In the genomic region with DNA sequence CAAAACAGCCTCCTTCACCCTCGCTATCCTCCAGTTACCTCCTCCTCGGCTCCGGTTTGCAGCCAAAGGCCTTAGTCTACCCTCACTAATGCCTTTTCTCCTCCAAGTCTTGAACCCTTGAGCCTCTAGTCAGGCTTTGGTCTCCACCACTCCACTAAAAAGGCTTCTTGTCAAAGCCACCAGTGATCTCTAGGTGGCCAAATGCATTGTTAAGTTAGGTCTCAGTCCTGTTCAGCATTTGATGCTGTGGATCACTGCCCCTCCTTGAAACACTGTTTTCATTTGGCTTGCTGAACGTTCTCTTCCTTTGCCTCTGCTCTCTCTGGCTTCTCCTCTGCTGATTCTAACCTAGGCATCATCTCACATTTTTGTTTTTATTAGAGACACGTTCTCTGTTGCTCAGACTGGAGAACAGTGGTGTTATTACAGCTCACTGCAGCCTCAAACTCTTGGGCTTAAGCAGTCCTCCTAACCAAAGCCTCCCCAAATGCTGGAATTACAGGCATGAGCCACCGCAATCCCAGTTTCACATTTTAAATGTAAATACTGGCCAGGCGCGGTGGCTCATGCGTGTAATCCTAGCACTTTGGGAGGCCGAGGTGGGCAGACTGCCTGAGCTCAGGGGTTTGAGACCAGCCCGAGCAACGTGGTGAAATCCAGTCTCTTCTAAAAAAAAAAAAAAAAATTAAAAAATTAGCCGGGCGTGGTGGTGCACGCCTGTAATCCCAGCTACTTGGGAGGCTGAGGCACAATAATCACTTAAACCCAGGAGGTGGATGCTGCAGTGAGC, we compare ENCODE assay signal across 1 cellular context.
TF ChIP-seq lines count a peak whose summit lies in the region.

No MANE protein-coding gene starts in this region.

TF ChIP-seq in liver, 16 proteins besides CTCF, POLR2A, EP300 and RAD21:
- TF ChIP-seq, protein P1, sequence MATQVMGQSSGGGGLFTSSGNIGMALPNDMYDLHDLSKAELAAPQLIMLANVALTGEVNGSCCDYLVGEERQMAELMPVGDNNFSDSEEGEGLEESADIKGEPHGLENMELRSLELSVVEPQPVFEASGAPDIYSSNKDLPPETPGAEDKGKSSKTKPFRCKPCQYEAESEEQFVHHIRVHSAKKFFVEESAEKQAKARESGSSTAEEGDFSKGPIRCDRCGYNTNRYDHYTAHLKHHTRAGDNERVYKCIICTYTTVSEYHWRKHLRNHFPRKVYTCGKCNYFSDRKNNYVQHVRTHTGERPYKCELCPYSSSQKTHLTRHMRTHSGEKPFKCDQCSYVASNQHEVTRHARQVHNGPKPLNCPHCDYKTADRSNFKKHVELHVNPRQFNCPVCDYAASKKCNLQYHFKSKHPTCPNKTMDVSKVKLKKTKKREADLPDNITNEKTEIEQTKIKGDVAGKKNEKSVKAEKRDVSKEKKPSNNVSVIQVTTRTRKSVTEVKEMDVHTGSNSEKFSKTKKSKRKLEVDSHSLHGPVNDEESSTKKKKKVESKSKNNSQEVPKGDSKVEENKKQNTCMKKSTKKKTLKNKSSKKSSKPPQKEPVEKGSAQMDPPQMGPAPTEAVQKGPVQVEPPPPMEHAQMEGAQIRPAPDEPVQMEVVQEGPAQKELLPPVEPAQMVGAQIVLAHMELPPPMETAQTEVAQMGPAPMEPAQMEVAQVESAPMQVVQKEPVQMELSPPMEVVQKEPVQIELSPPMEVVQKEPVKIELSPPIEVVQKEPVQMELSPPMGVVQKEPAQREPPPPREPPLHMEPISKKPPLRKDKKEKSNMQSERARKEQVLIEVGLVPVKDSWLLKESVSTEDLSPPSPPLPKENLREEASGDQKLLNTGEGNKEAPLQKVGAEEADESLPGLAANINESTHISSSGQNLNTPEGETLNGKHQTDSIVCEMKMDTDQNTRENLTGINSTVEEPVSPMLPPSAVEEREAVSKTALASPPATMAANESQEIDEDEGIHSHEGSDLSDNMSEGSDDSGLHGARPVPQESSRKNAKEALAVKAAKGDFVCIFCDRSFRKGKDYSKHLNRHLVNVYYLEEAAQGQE (IDR thresholded peaks at IDR 0.05), result no peak
- TF ChIP-seq NR2F2 (IDR thresholded peaks at IDR 0.05) (no peak), HNF4A (conservative IDR thresholded peaks at IDR 0.05) (no peak), JUND (IDR thresholded peaks at IDR 0.05) (no peak), RXRA (IDR thresholded peaks at IDR 0.05) (no peak)
- TF ChIP-seq, protein P2, sequence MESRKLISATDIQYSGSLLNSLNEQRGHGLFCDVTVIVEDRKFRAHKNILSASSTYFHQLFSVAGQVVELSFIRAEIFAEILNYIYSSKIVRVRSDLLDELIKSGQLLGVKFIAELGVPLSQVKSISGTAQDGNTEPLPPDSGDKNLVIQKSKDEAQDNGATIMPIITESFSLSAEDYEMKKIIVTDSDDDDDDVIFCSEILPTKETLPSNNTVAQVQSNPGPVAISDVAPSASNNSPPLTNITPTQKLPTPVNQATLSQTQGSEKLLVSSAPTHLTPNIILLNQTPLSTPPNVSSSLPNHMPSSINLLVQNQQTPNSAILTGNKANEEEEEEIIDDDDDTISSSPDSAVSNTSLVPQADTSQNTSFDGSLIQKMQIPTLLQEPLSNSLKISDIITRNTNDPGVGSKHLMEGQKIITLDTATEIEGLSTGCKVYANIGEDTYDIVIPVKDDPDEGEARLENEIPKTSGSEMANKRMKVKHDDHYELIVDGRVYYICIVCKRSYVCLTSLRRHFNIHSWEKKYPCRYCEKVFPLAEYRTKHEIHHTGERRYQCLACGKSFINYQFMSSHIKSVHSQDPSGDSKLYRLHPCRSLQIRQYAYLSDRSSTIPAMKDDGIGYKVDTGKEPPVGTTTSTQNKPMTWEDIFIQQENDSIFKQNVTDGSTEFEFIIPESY (IDR thresholded peaks at IDR 0.05), result no peak
